18 cellular contexts compared by ENCODE assay signal in the genomic region with DNA sequence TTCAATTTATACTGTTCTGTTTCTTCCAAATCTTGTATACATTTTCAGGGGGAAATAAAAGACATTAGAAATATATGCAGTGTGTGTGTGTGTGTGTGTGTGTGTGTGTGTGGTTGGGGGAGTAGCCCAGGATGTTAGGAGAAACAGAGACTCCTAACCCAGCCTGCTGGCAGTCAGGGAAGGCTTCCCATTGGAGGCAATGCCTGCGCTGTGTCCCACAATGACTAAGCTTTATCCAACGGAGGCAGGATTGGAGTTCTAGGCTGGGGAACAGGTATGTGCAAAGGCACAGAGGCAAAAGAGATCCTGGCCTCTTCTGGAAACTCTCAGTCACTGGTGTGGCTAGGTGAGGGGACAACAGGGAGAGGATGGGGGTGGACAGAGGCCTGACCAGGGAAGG. TPM values are rescaled to one million over a fixed set of nuclear protein-coding genes. Genes with fewer than 3 reads are reported as not detected.
"Had no signal": no experiment of that assay in that cellular context is flagged by ENCODE, and none has a peak within 500 bp of the region (broad histone marks: within the 10 kb centered on the region; RNA-seq: fewer than 3 reads in every experiment).

No MANE protein-coding gene starts in this region.

- H3K9me3 ChIP-seq: body of pancreas, ovary, testis, upper lobe of left lung had no signal

- H3K4me1 ChIP-seq: body of pancreas, foreskin keratinocyte had no signal

- H3K36me3 ChIP-seq: ovary, upper lobe of left lung had no signal

- H3K4me3 Mint-ChIP-seq: activated CD4-positive, alpha-beta memory T cell treated with anti-CD3 and anti-CD28 coated beads for 36 hours; activated T-cell treated with anti-CD3 and anti-CD28 coated beads, Interleukin-2, amount 50 U/mL, for 4 hours; central memory CD8-positive, alpha-beta T cell; immature natural killer cell; stimulated activated naive CD8-positive, alpha-beta T cell treated with anti-CD3 and anti-CD28 coated beads, Interleukin-15, amount 100 ng/mL, for 72 hours had no signal

- H3K4me3 ChIP-seq: body of pancreas, ovary, testis, upper lobe of left lung had no signal

- H3K36me3 Mint-ChIP-seq: activated CD4-positive, alpha-beta memory T cell treated with anti-CD3 and anti-CD28 coated beads for 36 hours; activated naive CD4-positive, alpha-beta T cell treated with anti-CD3 and anti-CD28 coated beads, Interleukin-2, amount 50 U/mL, for 72 hours; immature natural killer cell had no signal

- H3K9me3 Mint-ChIP-seq: activated CD4-positive, alpha-beta memory T cell treated with anti-CD3 and anti-CD28 coated beads for 36 hours; activated naive CD4-positive, alpha-beta T cell treated with anti-CD3 and anti-CD28 coated beads, Interleukin-2, amount 50 U/mL, for 72 hours; activated T-cell treated with anti-CD3 and anti-CD28 coated beads, Interleukin-2, amount 50 U/mL, for 4 hours; central memory CD8-positive, alpha-beta T cell; immature natural killer cell; stimulated activated naive CD8-positive, alpha-beta T cell treated with anti-CD3 and anti-CD28 coated beads, Interleukin-15, amount 100 ng/mL, for 72 hours had no signal

- DNase-seq: activated CD4-positive, alpha-beta memory T cell treated with anti-CD3 and anti-CD28 coated beads for 36 hours; activated CD4-positive, alpha-beta T cell treated with anti-CD3 and anti-CD28 coated beads for 1 hour; activated gamma-delta T cell; activated T-cell treated with anti-CD3 and anti-CD28 coated beads, Interleukin-2, amount 50 U/mL, for 4 hours; body of pancreas; cortex of kidney; effector CD4-positive, alpha-beta T cell; foreskin keratinocyte; immature natural killer cell; ovary; stimulated activated naive CD8-positive, alpha-beta T cell treated with anti-CD3 and anti-CD28 coated beads, Interleukin-15, amount 100 ng/mL, for 72 hours; SW 1271; testis; upper lobe of left lung had no signal

- H3K27me3 ChIP-seq: body of pancreas, foreskin keratinocyte, ovary, testis, upper lobe of left lung had no signal

- H3K4me1 Mint-ChIP-seq: central memory CD8-positive, alpha-beta T cell; immature natural killer cell had no signal

- H3K27ac ChIP-seq: body of pancreas, foreskin keratinocyte, ovary, testis, upper lobe of left lung had no signal

- H3K27ac Mint-ChIP-seq: activated CD4-positive, alpha-beta memory T cell treated with anti-CD3 and anti-CD28 coated beads for 36 hours had no signal

- ATAC-seq: activated T-cell treated with anti-CD3 and anti-CD28 coated beads, Interleukin-2, amount 50 U/mL, for 4 hours; body of pancreas; foreskin keratinocyte; sciatic nerve; stimulated activated naive CD8-positive, alpha-beta T cell treated with anti-CD3 and anti-CD28 coated beads, Interleukin-15, amount 100 ng/mL, for 72 hours had no signal

RNA-seq across cellular contexts. Expression of gene SPOCD1, which starts 35.2 kb away (rescaled TPM):
- polyA plus RNA-seq: neural cell had no signal
